Comparison of ENCODE assay signal across 1 cellular context in the genomic region with DNA sequence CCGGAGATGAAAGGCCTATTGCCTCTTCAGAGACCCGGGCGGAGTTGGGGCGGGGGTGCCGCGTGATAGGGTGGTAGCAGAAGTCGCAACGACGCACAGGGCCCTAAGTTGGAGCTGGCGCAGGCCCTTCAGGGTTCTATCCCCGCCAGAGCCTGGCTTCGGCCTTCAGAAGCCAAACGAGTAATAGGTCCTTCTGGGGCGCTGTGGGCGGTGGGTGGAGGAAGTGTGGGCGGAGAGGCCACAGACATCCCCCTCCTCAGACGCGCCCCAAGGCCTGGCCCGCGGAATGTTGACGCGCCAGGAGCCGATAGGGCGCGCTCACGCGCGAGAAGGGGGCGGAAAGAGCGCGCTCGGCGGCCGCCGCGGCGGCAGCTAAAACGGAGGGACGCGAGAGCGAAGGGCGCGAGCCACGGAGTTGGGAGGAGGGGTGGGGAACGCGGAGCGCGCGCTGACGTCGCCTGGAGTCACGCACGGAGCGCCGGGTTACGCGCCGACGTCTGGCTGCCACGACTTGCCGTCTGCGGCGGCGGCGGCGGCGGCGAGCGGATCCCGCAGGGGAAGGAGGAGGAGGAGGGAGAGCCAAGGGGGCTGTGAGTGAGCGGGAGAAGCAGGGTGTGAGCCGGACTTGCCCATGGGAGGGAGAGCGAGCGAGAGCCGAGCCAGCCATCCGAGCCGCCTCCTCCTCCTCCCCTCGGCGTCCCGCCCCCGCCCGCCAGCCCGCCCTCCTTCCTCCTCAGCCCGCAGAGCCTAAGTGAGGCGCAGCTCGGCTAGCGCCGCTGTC.
TF ChIP-seq lines count a peak whose summit lies in the region.

No MANE protein-coding gene starts in this region.

TF ChIP-seq in K562, 482 proteins besides CTCF, POLR2A, EP300 and RAD21 (continued from another document and continues in another):
- TF ChIP-seq MGA (IDR thresholded peaks at IDR 0.05) = peak; percentile 94
- TF ChIP-seq, protein P1, sequence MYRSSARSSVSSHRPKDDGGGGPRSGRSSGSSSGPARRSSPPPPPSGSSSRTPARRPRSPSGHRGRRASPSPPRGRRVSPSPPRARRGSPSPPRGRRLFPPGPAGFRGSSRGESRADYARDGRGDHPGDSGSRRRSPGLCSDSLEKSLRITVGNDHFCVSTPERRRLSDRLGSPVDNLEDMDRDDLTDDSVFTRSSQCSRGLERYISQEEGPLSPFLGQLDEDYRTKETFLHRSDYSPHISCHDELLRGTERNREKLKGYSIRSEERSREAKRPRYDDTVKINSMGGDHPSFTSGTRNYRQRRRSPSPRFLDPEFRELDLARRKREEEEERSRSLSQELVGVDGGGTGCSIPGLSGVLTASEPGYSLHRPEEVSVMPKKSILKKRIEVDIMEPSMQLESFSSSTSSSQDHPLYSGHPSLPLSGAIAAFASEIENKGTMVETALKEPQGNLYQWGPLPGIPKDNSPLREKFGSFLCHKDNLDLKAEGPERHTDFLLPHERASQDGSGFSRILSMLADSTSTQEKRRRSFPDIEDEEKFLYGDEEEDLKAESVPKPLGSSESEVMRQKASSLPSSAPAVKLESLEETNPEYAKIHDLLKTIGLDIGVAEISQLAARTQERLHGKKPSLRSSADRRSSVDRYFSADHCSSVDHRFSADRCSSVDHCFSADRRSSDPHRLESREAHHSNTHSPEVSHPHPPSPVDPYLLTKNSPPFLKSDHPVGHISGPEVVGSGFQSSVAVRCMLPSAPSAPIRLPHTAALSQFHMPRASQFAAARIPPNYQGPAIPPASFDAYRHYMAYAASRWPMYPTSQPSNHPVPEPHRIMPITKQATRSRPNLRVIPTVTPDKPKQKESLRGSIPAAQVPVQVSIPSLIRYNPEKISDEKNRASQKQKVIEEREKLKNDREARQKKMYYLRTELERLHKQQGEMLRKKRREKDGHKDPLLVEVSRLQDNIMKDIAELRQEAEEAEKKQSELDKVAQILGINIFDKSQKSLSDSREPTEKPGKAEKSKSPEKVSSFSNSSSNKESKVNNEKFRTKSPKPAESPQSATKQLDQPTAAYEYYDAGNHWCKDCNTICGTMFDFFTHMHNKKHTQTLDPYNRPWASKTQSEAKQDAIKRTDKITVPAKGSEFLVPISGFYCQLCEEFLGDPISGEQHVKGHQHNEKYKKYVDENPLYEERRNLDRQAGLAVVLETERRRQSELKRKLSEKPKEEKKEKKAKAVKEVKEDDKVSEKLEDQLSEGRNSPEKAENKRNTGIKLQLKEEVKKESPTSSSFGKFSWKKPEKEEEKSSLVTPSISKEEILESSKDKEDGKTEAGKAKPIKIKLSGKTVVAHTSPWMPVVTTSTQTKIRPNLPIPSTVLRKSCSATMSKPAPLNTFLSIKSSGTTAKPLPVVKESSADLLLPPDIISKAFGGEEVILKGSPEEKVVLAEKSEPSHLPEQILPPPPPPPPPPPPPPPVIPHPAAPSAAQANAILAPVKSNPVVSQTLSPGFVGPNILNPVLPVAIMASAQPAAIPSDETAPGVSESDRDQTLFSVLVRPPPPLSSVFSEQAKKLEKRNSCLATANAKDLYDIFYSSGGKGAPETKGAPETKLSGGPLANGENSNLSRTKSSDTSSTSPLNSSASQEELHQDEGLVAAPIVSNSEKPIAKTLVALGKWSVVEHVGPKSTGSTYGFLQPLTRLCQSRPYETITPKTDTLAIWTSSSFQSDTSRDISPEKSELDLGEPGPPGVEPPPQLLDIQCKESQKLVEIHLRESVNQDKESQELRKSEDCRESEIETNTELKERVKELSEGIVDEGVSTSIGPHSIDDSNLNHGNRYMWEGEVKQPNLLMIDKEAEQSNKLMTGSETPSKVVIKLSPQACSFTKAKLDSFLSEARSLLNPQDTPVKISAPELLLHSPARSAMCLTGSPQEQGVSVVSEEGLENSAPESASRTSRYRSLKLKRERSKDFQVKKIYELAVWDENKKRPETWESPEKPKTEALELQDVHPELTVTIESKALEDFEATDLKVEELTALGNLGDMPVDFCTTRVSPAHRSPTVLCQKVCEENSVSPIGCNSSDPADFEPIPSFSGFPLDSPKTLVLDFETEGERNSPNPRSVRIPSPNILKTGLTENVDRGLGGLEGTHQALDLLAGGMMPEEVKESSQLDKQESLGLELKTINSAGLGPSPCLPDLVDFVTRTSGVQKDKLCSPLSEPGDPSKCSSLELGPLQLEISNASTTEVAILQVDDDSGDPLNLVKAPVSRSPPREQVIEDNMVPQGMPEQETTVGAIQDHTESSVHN (IDR thresholded peaks at IDR 0.05; ENCODE audit: borderline replicate concordance in 1 of 2, low read depth in 1 of 2) = no peak
- TF ChIP-seq C11orf30 (IDR thresholded peaks at IDR 0.05; ENCODE audit: low read depth) = no peak
- no peak for TF ChIP-seq HOXB6 (CRISPR knock-in tag; IDR thresholded peaks at IDR 0.05; ENCODE audit: borderline replicate concordance)
- peak; percentile 54; the same call in 1 of the 2 replicates for TF ChIP-seq ZNF347 (CRISPR knock-in tag; IDR thresholded peaks at IDR 0.05; ENCODE audit: low read depth)
- TF ChIP-seq ZNF395 (CRISPR knock-in tag; IDR thresholded peaks at IDR 0.05) = peak; percentile 87
- TF ChIP-seq POLR2B (IDR thresholded peaks at IDR 0.05; ENCODE audit: low read depth, partially characterized antibody) = peak; percentile 85
- no peak for TF ChIP-seq ZNF785 (CRISPR knock-in tag; IDR thresholded peaks at IDR 0.05)
- TF ChIP-seq GMEB1 (CRISPR knock-in tag; IDR thresholded peaks at IDR 0.05) = peak; percentile 98
- TF ChIP-seq, protein P2, sequence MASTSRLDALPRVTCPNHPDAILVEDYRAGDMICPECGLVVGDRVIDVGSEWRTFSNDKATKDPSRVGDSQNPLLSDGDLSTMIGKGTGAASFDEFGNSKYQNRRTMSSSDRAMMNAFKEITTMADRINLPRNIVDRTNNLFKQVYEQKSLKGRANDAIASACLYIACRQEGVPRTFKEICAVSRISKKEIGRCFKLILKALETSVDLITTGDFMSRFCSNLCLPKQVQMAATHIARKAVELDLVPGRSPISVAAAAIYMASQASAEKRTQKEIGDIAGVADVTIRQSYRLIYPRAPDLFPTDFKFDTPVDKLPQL (IDR thresholded peaks at IDR 0.05; ENCODE audit: extremely low read depth, insufficient read length) = no peak
- TF ChIP-seq ZNF23 (CRISPR knock-in tag; IDR thresholded peaks at IDR 0.05) = no peak
- peak; percentile 77; the same call in 1 of the 2 replicates for TF ChIP-seq ZBTB17 (CRISPR knock-in tag; IDR thresholded peaks at IDR 0.05)
- TF ChIP-seq RBM25 (IDR thresholded peaks at IDR 0.05; ENCODE audit: low read depth, low read length, severe bottlenecking) = peak; percentile 49
